Comparison of ENCODE assay signal across 19 cellular contexts in genomic region chr14:32980178-32980886, GRCh38. TPM values are rescaled to one million over a fixed set of nuclear protein-coding genes. Genes with fewer than 3 reads are reported as not detected.
DNase-seq lines count a peak whose midpoint lies in the region; ATAC-seq and TF ChIP-seq lines count a peak whose summit lies in the region.
"Had no signal": no experiment of that assay in that cellular context is flagged by ENCODE, and none has a peak within 500 bp of the region (broad histone marks: within the 10 kb centered on the region; RNA-seq: fewer than 3 reads in every experiment).

No MANE protein-coding gene starts in this region.

- no peaks in the 10 kb centered on the region for H3K36me3 Mint-ChIP-seq in natural killer cell

- H3K27ac Mint-ChIP-seq in natural killer cell, result no peak overlapping the region
- H3K27ac Mint-ChIP-seq: CD4-positive, alpha-beta T cell had no signal

- H3K4me1 Mint-ChIP-seq in natural killer cell, result no peaks in the 10 kb centered on the region

- peaks cover 3% of the 10 kb centered on the region in 2 donors for H3K9me3 Mint-ChIP-seq in natural killer cell

- no peak overlapping the region for H3K4me3 Mint-ChIP-seq in natural killer cell
- H3K4me3 Mint-ChIP-seq: CD4-positive, alpha-beta T cell had no signal

- no peak overlapping the region for H3K27ac ChIP-seq in coronary artery
- H3K27ac ChIP-seq: 22Rv1, GM23248, SK-N-MC had no signal

- no peak overlapping the region for H3K4me3 ChIP-seq in coronary artery
- H3K4me3 ChIP-seq: GM23248, SK-N-MC had no signal

- intact Hi-C loops in natural killer cell (cut with micrococcal nuclease), result no loop called here

- no peaks in the 10 kb centered on the region for H3K27me3 Mint-ChIP-seq in natural killer cell (ENCODE audit: low read depth in 2 of 2)

- TF ChIP-seq CTCF in natural killer cell (IDR thresholded peaks at IDR 0.05) (no peak), coronary artery (IDR thresholded peaks at IDR 0.05) (no peak)

- peak; percentile 31 for DNase-seq in DMS153 treated with DMSO at 0.1 percent for 48 hours (lab: John Stamatoyannopoulos, UW; ENCODE audit: unreplicated experiment)
- no peak for DNase-seq in DMS153 (lab: John Stamatoyannopoulos, UW)
- DNase-seq in NCI-H187 treated with DMSO at 0.1 percent for 48 hours (lab: John Stamatoyannopoulos, UW), result peak; percentile 82
- DNase-seq in NCI-H526 treated with DMSO at 0.1 percent for 48 hours (lab: John Stamatoyannopoulos, UW), result peak; percentile 76
- peak; percentile 48 for DNase-seq in left kidney (ENCODE audit: low read depth, low spot score)
- no peak for DNase-seq in natural killer cell
- no peak for DNase-seq in coronary artery (ENCODE audit: low spot score)
- DNase-seq: BE2C; Calu3; CD4-positive, alpha-beta T cell; DND-41; GM23248; NCI-H1694 treated with DMSO at 0.1 percent for 48 hours; NCI-H774 had no signal

- ATAC-seq in natural killer cell (no peak), HG03175 (IDR thresholded peaks at IDR 0.05; ENCODE audit: unreplicated experiment) (no peak)
- ATAC-seq: HCT116, Panc1 had no signal

RNA-seq across cellular contexts. Expression of gene NPAS3, which starts 41.7 kb away (rescaled TPM):
- not detected for total RNA-seq in natural killer cell
- total RNA-seq: Calu3; CD4-positive, alpha-beta T cell had no signal

Comparison
In these comparisons a context has a peak if more than half of its experiments do, and no peak if none do; other contexts are left out.
1. DNase-seq: peak in DMS153 treated with DMSO at 0.1 percent for 48 hours (single experiment), NCI-H187 treated with DMSO at 0.1 percent for 48 hours (single experiment), NCI-H526 treated with DMSO at 0.1 percent for 48 hours (single experiment) and left kidney (single experiment); none in DMS153 (single experiment), natural killer cell (single experiment) and coronary artery (single experiment).